27 cellular contexts compared by ENCODE assay signal in genomic region chr16:89244754-89245153, GRCh38. TPM values are rescaled to one million over a fixed set of nuclear protein-coding genes. Genes with fewer than 3 reads are reported as not detected.
A peak's percentile ranks its signal among the peaks of the same experiment; 100 is the strongest.
DNase-seq lines count a peak whose midpoint lies in the region; ATAC-seq, FAIRE-seq and TF ChIP-seq lines count a peak whose summit lies in the region.
"Had no signal": no experiment of that assay in that cellular context is flagged by ENCODE, and none has a peak within 500 bp of the region (broad histone marks: within the 10 kb centered on the region; RNA-seq: fewer than 3 reads in every experiment).

No MANE protein-coding gene starts in this region.

- H3K9ac ChIP-seq in kidney (ENCODE audit: low read length in 2 of 2) = no peak overlapping the region
- H3K9ac ChIP-seq: KMS-11 had no signal

- H3K27me3 Mint-ChIP-seq in naive thymus-derived CD8-positive, alpha-beta T cell = peaks cover 0 to 2% (median 0%) of the 10 kb centered on the region in 5 donors
- no peaks in the 10 kb centered on the region for H3K27me3 Mint-ChIP-seq in type B pancreatic cell

- peaks cover 0 to under 1% (median 0%) of the 10 kb centered on the region in 3 donors for H3K36me3 Mint-ChIP-seq in naive thymus-derived CD8-positive, alpha-beta T cell
- H3K36me3 Mint-ChIP-seq in type B pancreatic cell = peaks cover under 1% of the 10 kb centered on the region
- H3K36me3 Mint-ChIP-seq: CD14-positive monocyte had no signal

- intact Hi-C loops in kidney (cut with DNase I) = no loop called here

- peak overlapping the region in 6 of 10 donors; percentile 25 to 94 (median 59) for H3K27ac Mint-ChIP-seq in naive thymus-derived CD8-positive, alpha-beta T cell
- H3K27ac Mint-ChIP-seq in type B pancreatic cell = no peak overlapping the region
- H3K27ac Mint-ChIP-seq: HFFc6 had no signal

- no peak for FAIRE-seq in kidney (lab: Jason Lieb, UNC)
- FAIRE-seq: GM12892 had no signal

- no peaks in the 10 kb centered on the region for H3K9me3 ChIP-seq in kidney (ENCODE audit: control insufficient read depth in 1 of 2, low read length in 2 of 2)
- H3K9me3 ChIP-seq: SJCRH30 had no signal

- DNase-seq in NCI-H82 (lab: John Stamatoyannopoulos, UW) (peak; percentile 46), kidney (peak; percentile 72), type B pancreatic cell (ENCODE audit: extremely low spot score, unreplicated experiment) (no peak), CD1c-positive myeloid dendritic cell (ENCODE audit: extremely low spot score) (no peak)
- no peak for DNase-seq in naive thymus-derived CD8-positive, alpha-beta T cell
- DNase-seq in stimulated activated naive CD4-positive, alpha-beta T cell treated with Interleukin-2 at 50 U/mL for 16 hours (lab: John Stamatoyannopoulos, UW) = no peak
- DNase-seq: 8988T; ACHN; BE2C; Calu3; DMS79 treated with DMSO at 0.1 percent for 48 hours; GF-D8; GOT3; HFFc6; IMR-90; MM.1S; NCI-H2029; NCI-H510A; NK-92 treated with Interleukin-12 subunit alpha and Interleukin-12 subunit beta, amount 100 ng/mL, for 24 hours; PC-3; SJCRH30 had no signal

- ATAC-seq in naive thymus-derived CD8-positive, alpha-beta T cell = no peak
- no peak for ATAC-seq in HG02870 (IDR thresholded peaks at IDR 0.05; ENCODE audit: unreplicated experiment)
- ATAC-seq: PC-3, Right ventricle myocardium inferior had no signal

- POLR2A ChIA-PET in naive thymus-derived CD8-positive, alpha-beta T cell (lab: Charles Lee) = no interaction called here

- H3K27ac ChIP-seq in kidney (ENCODE audit: low read depth in 2 of 2, low read length in 2 of 2) = no peak overlapping the region
- H3K27ac ChIP-seq: KMS-11, SJCRH30 had no signal

- peaks cover 0 to 3% (median 0%) of the 10 kb centered on the region in 9 donors for H3K9me3 Mint-ChIP-seq in naive thymus-derived CD8-positive, alpha-beta T cell
- H3K9me3 Mint-ChIP-seq in type B pancreatic cell = peaks cover under 1% of the 10 kb centered on the region

- peaks cover 2 to 5% of the 10 kb centered on the region in 2 donors for H3K4me1 ChIP-seq in kidney (ENCODE audit: control insufficient read depth in 1 of 2, insufficient read depth in 1 of 2, low read depth in 1 of 2, low read length in 2 of 2)
- H3K4me1 ChIP-seq: BE2C had no signal

- H3K4me1 Mint-ChIP-seq in naive thymus-derived CD8-positive, alpha-beta T cell = peaks cover 3 to 37% (median 23%) of the 10 kb centered on the region in 4 donors
- peaks cover 3% of the 10 kb centered on the region for H3K4me1 Mint-ChIP-seq in type B pancreatic cell (ENCODE audit: unreplicated experiment)

- no peak for TF ChIP-seq CTCF in kidney (IDR thresholded peaks at IDR 0.05; ENCODE audit: borderline replicate concordance, extremely low read depth, insufficient read depth)
- TF ChIP-seq CTCF in type B pancreatic cell (conservative IDR thresholded peaks at IDR 0.05) = no peak

- no peak overlapping the region for H3K4me3 ChIP-seq in kidney (ENCODE audit: low read length in 2 of 2)
- H3K4me3 ChIP-seq: HAP-1, SJCRH30 had no signal

- H3K4me3 Mint-ChIP-seq in naive thymus-derived CD8-positive, alpha-beta T cell = no peak overlapping the region
- H3K4me3 Mint-ChIP-seq in type B pancreatic cell = peak overlapping the region; percentile 36
- H3K4me3 Mint-ChIP-seq: HFFc6 had no signal

- no peaks in the 10 kb centered on the region for H3K36me3 ChIP-seq in kidney (ENCODE audit: control insufficient read depth in 1 of 2, insufficient read depth in 2 of 2, low read length in 2 of 2)
- H3K36me3 ChIP-seq: BE2C, SJCRH30 had no signal

RNA-seq across cellular contexts. Expression of gene ZNF778, which starts 27.3 kb away (rescaled TPM):
- total RNA-seq in kidney (12.7 TPM), type B pancreatic cell (ENCODE audit: low replicate concordance) (8.2 and 14.4 TPM in 2 replicates)
- polyA plus RNA-seq in kidney (ENCODE audit: insufficient read depth, low read depth, low replicate concordance) = 2.2 TPM
- 10 to 100 TPM in 1 of 2 experiments, 1 to 10 TPM in 1; 8.7 to 11.0 TPM for total RNA-seq in naive thymus-derived CD8-positive, alpha-beta T cell
- polyA plus RNA-seq in naive thymus-derived CD8-positive, alpha-beta T cell = 1 to 10 TPM; 2.0 to 5.5 (median 2.9) TPM

RNA-seq across cellular contexts. Expression of gene SLC22A31, which starts 44.4 kb away (rescaled TPM):
- total RNA-seq in kidney (1.8 TPM), type B pancreatic cell (ENCODE audit: low replicate concordance) (2.9 and 5.3 TPM in 2 replicates)
- polyA plus RNA-seq in kidney (ENCODE audit: insufficient read depth, low read depth, low replicate concordance) = 0.47 TPM
- not detected for total RNA-seq in naive thymus-derived CD8-positive, alpha-beta T cell
- not detected for polyA plus RNA-seq in naive thymus-derived CD8-positive, alpha-beta T cell
- total RNA-seq: HFFc6, Right ventricle myocardium inferior, SJCRH30 had no signal
- polyA plus RNA-seq: CD14-positive monocyte had no signal

Comparison
In these comparisons a context has a peak if more than half of its experiments do, and no peak if none do; other contexts are left out.
1. DNase-seq: peak in NCI-H82 (single experiment) and kidney (single experiment); none in naive thymus-derived CD8-positive, alpha-beta T cell (0 of 10), type B pancreatic cell (single experiment), stimulated activated naive CD4-positive, alpha-beta T cell treated with Interleukin-2 at 50 U/mL for 16 hours (single experiment) and CD1c-positive myeloid dendritic cell (single experiment).